ENCODE assay signal across 22 cellular contexts in the genomic region with DNA sequence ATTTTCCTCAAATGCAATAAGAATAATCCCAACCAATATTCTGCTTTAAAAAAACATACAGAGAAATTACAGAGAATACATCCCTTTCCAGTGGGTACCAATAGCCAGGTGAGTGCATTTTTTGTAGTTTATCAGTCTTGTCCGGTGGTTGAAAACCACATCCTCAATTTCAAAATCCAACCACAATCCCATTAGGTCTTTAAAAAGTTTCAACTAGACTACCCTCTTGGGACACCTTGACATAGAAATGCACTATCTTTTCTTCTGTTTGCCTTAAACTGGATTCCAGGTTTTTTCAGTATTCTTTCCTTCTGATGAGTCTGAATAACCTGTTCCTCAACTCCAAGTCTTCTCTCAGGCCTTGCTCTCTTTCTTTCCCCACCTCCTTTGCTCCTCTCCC.
"Had no signal": no experiment of that assay in that cellular context is flagged by ENCODE, and none has a peak within 500 bp of the region (broad histone marks: within the 10 kb centered on the region; RNA-seq: fewer than 3 reads in every experiment).

No MANE protein-coding gene starts in this region.

- H3K27me3 Mint-ChIP-seq: activated CD4-positive, alpha-beta T cell treated with anti-CD3 and anti-CD28 coated beads, Interleukin-2, amount 10 ng/mL, durations not matched to agents 24 days and 14 days; activated naive CD4-positive, alpha-beta T cell treated with anti-CD3 and anti-CD28 coated beads, Interleukin-2, amount 10 ng/mL, durations not matched to agents 7 days and 5 days; dendritic cell treated with granulocyte-macrophage colony-stimulating factor and Interleukin-4, amounts not matched to agents 40 ng/mL and 50 ng/mL, for 4 days had no signal

- H3K27ac Mint-ChIP-seq: activated CD4-positive, alpha-beta T cell treated with anti-CD3 and anti-CD28 coated beads, Interleukin-2, amount 10 ng/mL, durations not matched to agents 24 days and 14 days; activated CD8-positive, alpha-beta T cell treated with anti-CD3 and anti-CD28 coated beads for 36 hours; activated naive CD4-positive, alpha-beta T cell treated with anti-CD3 and anti-CD28 coated beads, Interleukin-2, amount 10 ng/mL, durations not matched to agents 7 days and 5 days; dendritic cell treated with granulocyte-macrophage colony-stimulating factor and Interleukin-4, amounts not matched to agents 40 ng/mL and 50 ng/mL, for 4 days; immature natural killer cell; memory B cell; naive thymus-derived CD8-positive, alpha-beta T cell had no signal

- H3K4me1 ChIP-seq: gastroesophageal sphincter, upper lobe of right lung had no signal

- H3K36me3 ChIP-seq: esophagus muscularis mucosa, gastroesophageal sphincter, heart left ventricle, neutrophil, upper lobe of right lung had no signal

- DNase-seq: activated CD4-positive, alpha-beta T cell treated with anti-CD3 and anti-CD28 coated beads, Interleukin-2, amount 10 ng/mL, durations not matched to agents 24 days and 14 days; activated CD8-positive, alpha-beta T cell treated with anti-CD3 and anti-CD28 coated beads for 36 hours; activated naive CD4-positive, alpha-beta T cell treated with anti-CD3 and anti-CD28 coated beads, Interleukin-2, amount 10 ng/mL, durations not matched to agents 7 days and 5 days; activated T-cell treated with anti-CD3 and anti-CD28 coated beads, Interleukin-2, amount 50 U/mL, for 1 hour; aorta; effector CD8-positive, alpha-beta T cell; heart left ventricle; immature natural killer cell; left ventricle myocardium superior; naive thymus-derived CD8-positive, alpha-beta T cell; stimulated activated CD4-positive, alpha-beta T cell treated with anti-CD3 and anti-CD28 coated beads, Interleukin-12 subunit alpha, Interleukin-12 subunit beta, amount 100 ng/mL, for 4 hours; stimulated activated CD4-positive, alpha-beta T cell treated with anti-CD3 and anti-CD28 coated beads, Interleukin-1b, Interleukin-23, amount 100 ng/mL, for 48 hours; stimulated activated CD8-positive, alpha-beta memory T cell treated with anti-CD3 and anti-CD28 coated beads, Interleukin-4, amount 100 ng/mL, for 48 hours; stimulated activated naive CD4-positive, alpha-beta T cell; T-helper 1 cell; T1000; upper lobe of right lung had no signal

- ATAC-seq: activated CD8-positive, alpha-beta T cell treated with anti-CD3 and anti-CD28 coated beads for 36 hours; gastroesophageal sphincter; heart left ventricle; left ventricle myocardium superior; naive thymus-derived CD8-positive, alpha-beta T cell; upper lobe of right lung had no signal

- H3K4me3 Mint-ChIP-seq: activated CD4-positive, alpha-beta T cell treated with anti-CD3 and anti-CD28 coated beads, Interleukin-2, amount 10 ng/mL, durations not matched to agents 24 days and 14 days; activated CD8-positive, alpha-beta T cell treated with anti-CD3 and anti-CD28 coated beads for 36 hours; activated naive CD4-positive, alpha-beta T cell treated with anti-CD3 and anti-CD28 coated beads, Interleukin-2, amount 10 ng/mL, durations not matched to agents 7 days and 5 days; dendritic cell treated with granulocyte-macrophage colony-stimulating factor and Interleukin-4, amounts not matched to agents 40 ng/mL and 50 ng/mL, for 4 days; immature natural killer cell; memory B cell; naive thymus-derived CD8-positive, alpha-beta T cell had no signal

- H3K27ac ChIP-seq: esophagus muscularis mucosa, gastroesophageal sphincter, heart left ventricle, neutrophil, upper lobe of right lung had no signal

- H3K36me3 Mint-ChIP-seq: activated naive CD4-positive, alpha-beta T cell treated with anti-CD3 and anti-CD28 coated beads, Interleukin-2, amount 10 ng/mL, durations not matched to agents 7 days and 5 days; immature natural killer cell; memory B cell; naive thymus-derived CD8-positive, alpha-beta T cell had no signal

- H3K27me3 ChIP-seq: esophagus muscularis mucosa, gastroesophageal sphincter, heart left ventricle, neutrophil, upper lobe of right lung had no signal

- H3K4me1 Mint-ChIP-seq: activated CD4-positive, alpha-beta T cell treated with anti-CD3 and anti-CD28 coated beads, Interleukin-2, amount 10 ng/mL, durations not matched to agents 24 days and 14 days; activated naive CD4-positive, alpha-beta T cell treated with anti-CD3 and anti-CD28 coated beads, Interleukin-2, amount 10 ng/mL, durations not matched to agents 7 days and 5 days; immature natural killer cell; memory B cell; naive thymus-derived CD8-positive, alpha-beta T cell had no signal

- H3K9me3 Mint-ChIP-seq: activated CD4-positive, alpha-beta T cell treated with anti-CD3 and anti-CD28 coated beads, Interleukin-2, amount 10 ng/mL, durations not matched to agents 24 days and 14 days; activated CD8-positive, alpha-beta T cell treated with anti-CD3 and anti-CD28 coated beads for 36 hours; activated naive CD4-positive, alpha-beta T cell treated with anti-CD3 and anti-CD28 coated beads, Interleukin-2, amount 10 ng/mL, durations not matched to agents 7 days and 5 days; dendritic cell treated with granulocyte-macrophage colony-stimulating factor and Interleukin-4, amounts not matched to agents 40 ng/mL and 50 ng/mL, for 4 days had no signal

- H3K9me3 ChIP-seq: esophagus muscularis mucosa, gastroesophageal sphincter, neutrophil, upper lobe of right lung had no signal

- H3K4me3 ChIP-seq: esophagus muscularis mucosa, gastroesophageal sphincter, heart left ventricle, upper lobe of right lung had no signal
